Comparison of ENCODE assay signal across 1 cellular context in genomic region chr9:131727795-131728545, GRCh38.
TF ChIP-seq lines count a peak whose summit lies in the region.

No MANE protein-coding gene starts in this region.

TF ChIP-seq in IMR-90, 13 proteins besides CTCF, POLR2A, EP300 and RAD21 (continued from another document):
- TF ChIP-seq ELK1 (IDR thresholded peaks at IDR 0.05; ENCODE audit: borderline replicate concordance, low read depth, low read length), result no peak
- no peak for TF ChIP-seq CHD1 (IDR thresholded peaks at IDR 0.05; ENCODE audit: low read depth, low read length)
- no peak for TF ChIP-seq NFE2L2 (IDR thresholded peaks at IDR 0.05; ENCODE audit: low read depth, low read length)
- TF ChIP-seq MAFK (IDR thresholded peaks at IDR 0.05; ENCODE audit: low read depth, low read length), result no peak
- TF ChIP-seq MXI1 (IDR thresholded peaks at IDR 0.05; ENCODE audit: borderline replicate concordance, low read depth, low read length), result no peak
TF ChIP-seq in IMR-90: peak in this region for 0.
